In the genomic region with DNA sequence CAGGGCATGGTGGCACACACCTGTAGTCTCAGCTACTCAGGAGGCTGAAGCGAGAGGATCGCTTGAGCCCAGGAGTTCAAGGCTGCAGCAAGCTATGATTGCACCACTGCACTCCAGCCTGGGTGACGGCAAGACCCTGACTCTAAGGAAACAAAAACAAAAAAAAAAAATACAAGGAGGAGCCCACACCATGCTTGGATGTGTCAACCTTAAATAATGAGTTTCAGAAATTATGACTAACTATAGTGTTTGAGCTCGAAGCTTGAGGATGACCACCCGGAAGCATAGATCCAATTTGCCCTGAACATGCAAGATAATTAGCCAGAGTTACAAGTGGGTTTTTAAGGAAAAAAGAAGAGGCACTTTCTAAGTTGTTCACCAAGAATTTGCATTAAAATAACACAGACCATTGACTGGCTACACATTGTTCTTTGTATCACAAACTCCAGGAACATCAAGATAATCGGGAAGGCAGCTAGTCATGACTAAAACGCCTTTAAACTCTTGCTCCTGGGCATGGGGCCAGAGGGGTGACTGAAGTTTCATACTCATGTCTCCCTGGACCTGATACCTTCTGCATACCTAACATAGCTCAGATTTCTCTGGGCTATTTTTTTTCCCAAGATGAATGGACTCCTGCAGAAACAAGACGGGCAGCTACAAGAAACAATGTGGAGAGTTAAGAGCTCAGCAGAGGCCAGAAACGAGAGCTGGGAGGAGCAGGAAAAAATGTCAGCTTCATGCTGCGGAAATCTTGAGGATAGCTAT, we compare ENCODE assay signal across 11 cellular contexts.
DNase-seq lines count a peak whose midpoint lies in the region; ATAC-seq and TF ChIP-seq lines count a peak whose summit lies in the region.
"Had no signal": no experiment of that assay in that cellular context is flagged by ENCODE, and none has a peak within 500 bp of the region (broad histone marks: within the 10 kb centered on the region; RNA-seq: fewer than 3 reads in every experiment).

No MANE protein-coding gene starts in this region.

- H3K4me3 Mint-ChIP-seq in WTC11 (0 out of 2 replicates have a peak overlapping the region, but pooled peaks have one; percentile 1), glutamatergic neuron (ENCODE audit: unreplicated experiment) (no peak overlapping the region)
- no peak overlapping the region for H3K4me3 Mint-ChIP-seq in effector memory CD8-positive, alpha-beta T cell

- no peak for TF ChIP-seq CTCF in HFF-Myc (IDR thresholded peaks at IDR 0.05; ENCODE audit: low read depth, low read length, missing control alignments)
- TF ChIP-seq CTCF in WTC11 (IDR thresholded peaks at IDR 0.05) = no peak
- TF ChIP-seq CTCF in glutamatergic neuron (IDR thresholded peaks at IDR 0.05; ENCODE audit: partially characterized antibody, unreplicated experiment) = no peak

- H3K4me1 Mint-ChIP-seq in WTC11 = peaks cover 25% of the 10 kb centered on the region
- peaks cover 0 to 1% of the 10 kb centered on the region in 2 donors for H3K4me1 Mint-ChIP-seq in effector memory CD8-positive, alpha-beta T cell (ENCODE audit: low read depth in 2 of 2)
- H3K4me1 Mint-ChIP-seq in glutamatergic neuron (ENCODE audit: low read depth, unreplicated experiment) = no peaks in the 10 kb centered on the region

- DNase-seq in 8988T (peak; percentile 45), HFF-Myc (ENCODE audit: extremely low read depth, low read depth) (peak; percentile 24), WTC11 (ENCODE audit: low spot score) (no peak), islet precursor cell (peak; percentile 94), hepatic stellate cell (ENCODE audit: low spot score) (no peak), glutamatergic neuron (no peak)
- DNase-seq in effector memory CD8-positive, alpha-beta T cell = no peak
- DNase-seq: dorsolateral prefrontal cortex; NCI-H446; stimulated activated naive CD4-positive, alpha-beta T cell had no signal

- H3K27ac Mint-ChIP-seq in WTC11 (peak overlapping the region; percentile 64), glutamatergic neuron (ENCODE audit: unreplicated experiment) (no peak overlapping the region)
- H3K27ac Mint-ChIP-seq in effector memory CD8-positive, alpha-beta T cell = no peak overlapping the region

- CTCF ChIA-PET in WTC11 (lab: Charles Lee) = interaction anchor here (1.1 to 3.0 kb wide), 3 partner anchors 10 to 164 kb away, joined by 3 to 26 read pairs (median 4); no protein-coding TSS in a partner anchor

- H3K9me3 Mint-ChIP-seq in WTC11 (peaks cover 22% of the 10 kb centered on the region), glutamatergic neuron (ENCODE audit: unreplicated experiment) (peaks cover 5% of the 10 kb centered on the region)
- no peaks in the 10 kb centered on the region for H3K9me3 Mint-ChIP-seq in effector memory CD8-positive, alpha-beta T cell

- no peak overlapping the region for H3K4me3 ChIP-seq in HFF-Myc (replicated peaks; ENCODE audit: low read depth, low read length)
- H3K4me3 ChIP-seq: dorsolateral prefrontal cortex had no signal

- H3K27me3 Mint-ChIP-seq in WTC11 (ENCODE audit: low read depth) (no peaks in the 10 kb centered on the region), glutamatergic neuron (ENCODE audit: unreplicated experiment) (peaks cover 1% of the 10 kb centered on the region)
- H3K27me3 Mint-ChIP-seq in effector memory CD8-positive, alpha-beta T cell = peaks cover 42 to 73% of the 10 kb centered on the region in 2 donors

- H3K36me3 Mint-ChIP-seq in WTC11 (peaks cover 8% of the 10 kb centered on the region), glutamatergic neuron (ENCODE audit: unreplicated experiment) (peaks cover 7% of the 10 kb centered on the region)
- H3K36me3 Mint-ChIP-seq in effector memory CD8-positive, alpha-beta T cell (ENCODE audit: insufficient read depth) = no peaks in the 10 kb centered on the region

- peak; percentile 89 for ATAC-seq in WTC11
- no peak for ATAC-seq in effector memory CD8-positive, alpha-beta T cell (replicated peaks)
- ATAC-seq in HG03457 (IDR thresholded peaks at IDR 0.05; ENCODE audit: unreplicated experiment) = no peak

- POLR2A ChIA-PET in WTC11 (lab: Charles Lee) = no interaction called here

TF ChIP-seq in WTC11, 78 proteins besides CTCF, POLR2A, EP300 and RAD21:
- TF ChIP-seq NFE2L1 (CRISPR knock-in tag; IDR thresholded peaks at IDR 0.05) = no peak
- TF ChIP-seq ZNF671 (CRISPR knock-in tag; IDR thresholded peaks at IDR 0.05) = no peak
- TF ChIP-seq, protein P1, sequence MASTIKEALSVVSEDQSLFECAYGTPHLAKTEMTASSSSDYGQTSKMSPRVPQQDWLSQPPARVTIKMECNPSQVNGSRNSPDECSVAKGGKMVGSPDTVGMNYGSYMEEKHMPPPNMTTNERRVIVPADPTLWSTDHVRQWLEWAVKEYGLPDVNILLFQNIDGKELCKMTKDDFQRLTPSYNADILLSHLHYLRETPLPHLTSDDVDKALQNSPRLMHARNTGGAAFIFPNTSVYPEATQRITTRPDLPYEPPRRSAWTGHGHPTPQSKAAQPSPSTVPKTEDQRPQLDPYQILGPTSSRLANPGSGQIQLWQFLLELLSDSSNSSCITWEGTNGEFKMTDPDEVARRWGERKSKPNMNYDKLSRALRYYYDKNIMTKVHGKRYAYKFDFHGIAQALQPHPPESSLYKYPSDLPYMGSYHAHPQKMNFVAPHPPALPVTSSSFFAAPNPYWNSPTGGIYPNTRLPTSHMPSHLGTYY (CRISPR knock-in tag; IDR thresholded peaks at IDR 0.05) = no peak
- no peak for TF ChIP-seq TP53 (CRISPR knock-in tag; IDR thresholded peaks at IDR 0.05)
- no peak for TF ChIP-seq ATF1 (CRISPR knock-in tag; IDR thresholded peaks at IDR 0.05)
- TF ChIP-seq, protein P2, sequence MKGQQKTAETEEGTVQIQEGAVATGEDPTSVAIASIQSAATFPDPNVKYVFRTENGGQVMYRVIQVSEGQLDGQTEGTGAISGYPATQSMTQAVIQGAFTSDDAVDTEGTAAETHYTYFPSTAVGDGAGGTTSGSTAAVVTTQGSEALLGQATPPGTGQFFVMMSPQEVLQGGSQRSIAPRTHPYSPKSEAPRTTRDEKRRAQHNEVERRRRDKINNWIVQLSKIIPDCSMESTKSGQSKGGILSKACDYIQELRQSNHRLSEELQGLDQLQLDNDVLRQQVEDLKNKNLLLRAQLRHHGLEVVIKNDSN (CRISPR knock-in tag; IDR thresholded peaks at IDR 0.05) = no peak
- TF ChIP-seq RORB (CRISPR knock-in tag; IDR thresholded peaks at IDR 0.05) = no peak

Comparison
In these comparisons a context has a peak if more than half of its experiments do, and no peak if none do; other contexts are left out.
1. DNase-seq: peak in 8988T (single experiment), HFF-Myc (single experiment) and islet precursor cell (single experiment); none in WTC11 (single experiment), effector memory CD8-positive, alpha-beta T cell (0 of 3), hepatic stellate cell (single experiment) and glutamatergic neuron (single experiment).